Comparison of ENCODE assay signal across 35 cellular contexts in the genomic region with DNA sequence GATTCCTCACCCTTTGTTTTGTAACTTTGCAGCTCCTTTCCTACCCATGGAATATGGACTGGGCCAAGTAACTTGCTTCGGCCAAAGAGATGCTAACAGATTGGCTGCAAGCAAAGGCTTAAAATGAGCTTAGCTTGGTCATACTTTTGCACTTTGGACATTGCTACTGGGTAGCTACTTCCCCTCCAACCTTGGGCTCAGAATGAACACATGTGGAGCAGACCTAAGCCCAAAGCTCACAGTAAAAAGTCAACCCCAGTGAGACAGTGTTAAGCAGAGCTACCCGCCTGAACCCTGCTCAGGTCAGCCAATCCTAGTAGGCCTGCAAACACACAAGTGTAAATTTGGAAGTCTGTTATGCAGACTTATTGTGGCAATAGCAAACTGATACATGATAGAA. TPM values are rescaled to one million over a fixed set of nuclear protein-coding genes. Genes with fewer than 3 reads are reported as not detected.
DNase-seq lines count a peak whose midpoint lies in the region; ATAC-seq, FAIRE-seq and TF ChIP-seq lines count a peak whose summit lies in the region.
"Had no signal": no experiment of that assay in that cellular context is flagged by ENCODE, and none has a peak within 500 bp of the region (broad histone marks: within the 10 kb centered on the region; RNA-seq: fewer than 3 reads in every experiment).

No MANE protein-coding gene starts in this region.

- ATAC-seq in HepG2 = peak; percentile 89
- no peak for ATAC-seq in right lobe of liver
- no peak for ATAC-seq in GM23338
- ATAC-seq: A549; CD8-positive, alpha-beta T cell had no signal

- H3K36me3 ChIP-seq in HepG2 (replicated peaks in 1 of 2; ENCODE audit: control insufficient read depth in 1 of 2, insufficient read depth in 2 of 2, low read length in 2 of 2) (no peaks in the 10 kb centered on the region; a peak in 1 of 5 replicates), right lobe of liver (peaks cover 0 to 15% (median 0%) of the 10 kb centered on the region in 4 donors), GM23338 (ENCODE audit: insufficient read depth) (no peaks in the 10 kb centered on the region), bronchial epithelial cell (ENCODE audit: control insufficient read depth, insufficient read depth, low read length) (peaks cover 2% of the 10 kb centered on the region)

- in situ Hi-C loops in HepG2 (cut with HindIII; ENCODE audit: extremely low pct_ligation_motif_present, low pct_unique_long_range_greater_than_20kb) = no loop called here

- H3K27me3 Mint-ChIP-seq in GM23338 (ENCODE audit: insufficient read depth, low read depth, poor library complexity) = no peaks in the 10 kb centered on the region
- H3K27me3 Mint-ChIP-seq: B cell; CD4-positive, alpha-beta memory T cell; CD4-positive, alpha-beta T cell; CD4-positive, CD25-positive, alpha-beta regulatory T cell had no signal

- H3K9me3 ChIP-seq in HepG2 (ENCODE audit: low read length) (no peaks in the 10 kb centered on the region), right lobe of liver (no peaks in the 10 kb centered on the region)
- H3K9me3 ChIP-seq: A549, Caco-2 had no signal

- intact Hi-C loops in HepG2 (cut with micrococcal nuclease; ENCODE audit: unreplicated experiment) = no loop called here
- intact Hi-C loops in right lobe of liver (cut with DNase I) = no loop called here

- no peak overlapping the region for H3K27ac Mint-ChIP-seq in GM23338
- H3K27ac Mint-ChIP-seq: B cell; CD4-positive, alpha-beta memory T cell; CD4-positive, alpha-beta T cell; CD4-positive, CD25-positive, alpha-beta regulatory T cell; CD8-positive, alpha-beta memory T cell; CD8-positive, alpha-beta T cell had no signal

- TF ChIP-seq POLR2A in HepG2 (IDR thresholded peaks at IDR 0.05; ENCODE audit: insufficient read depth in 1 of 2, low read depth in 2 of 2, low read length in 2 of 2) (no peak), right lobe of liver (IDR thresholded peaks at IDR 0.05) (no peak)

- no peaks in the 10 kb centered on the region for H3K9me2 ChIP-seq in GM23338 (ENCODE audit: insufficient read depth)

- no peaks in the 10 kb centered on the region for H3K4me1 Mint-ChIP-seq in GM23338
- H3K4me1 Mint-ChIP-seq: B cell; CD4-positive, alpha-beta memory T cell; CD8-positive, alpha-beta memory T cell had no signal

- WGBS in HepG2 (ENCODE audit: low lambda C conversion rate) = 80% methylated on average over 2 of the region's 2 CpGs
- WGBS in right lobe of liver (ENCODE audit: insufficient coverage, low coverage, low lambda C conversion rate, missing lambda C conversion rate) = 83% methylated on average over 2 of the region's 2 CpGs

- peak overlapping the region; percentile 36 for H3K27ac ChIP-seq in HepG2 (ENCODE audit: extremely low read length, insufficient read depth, low read length)
- H3K27ac ChIP-seq in right lobe of liver = no peak overlapping the region
- 0 out of 2 replicates have a peak overlapping the region, but pooled peaks have one; percentile 45 for H3K27ac ChIP-seq in GM23338 (ENCODE audit: low read depth)
- H3K27ac ChIP-seq: 22Rv1; A549; BLaER1; BLaER1 treated with 17β-estradiol and CSF1 and Interleukin-3, amounts not matched to agents 10 nM and 100 nM; C4-2B had no signal

- H3K36me3 Mint-ChIP-seq in GM23338 (ENCODE audit: low read depth) = peaks cover 13% of the 10 kb centered on the region

- H3K4me2 ChIP-seq in HepG2 (ENCODE audit: low read depth, low read length) = no peak overlapping the region
- H3K4me2 ChIP-seq in GM23338 = no peak overlapping the region
- H3K4me2 ChIP-seq: A549; BLaER1; BLaER1 treated with 17β-estradiol and CSF1 and Interleukin-3, amounts not matched to agents 10 nM and 100 nM had no signal

- H3K27me3 ChIP-seq in HepG2 (ENCODE audit: control insufficient read depth in 1 of 2, insufficient read depth in 2 of 2, low read length in 2 of 2) = no peaks in the 10 kb centered on the region
- no peaks in the 10 kb centered on the region for H3K27me3 ChIP-seq in right lobe of liver
- H3K27me3 ChIP-seq in GM23338 (ENCODE audit: insufficient read depth) = no peaks in the 10 kb centered on the region
- no peaks in the 10 kb centered on the region for H3K27me3 ChIP-seq in bronchial epithelial cell (ENCODE audit: control insufficient read depth, insufficient read depth, low read length)
- H3K27me3 ChIP-seq: BE2C; BLaER1; BLaER1 treated with 17β-estradiol and CSF1 and Interleukin-3, amounts not matched to agents 10 nM and 100 nM had no signal

- H2AFZ ChIP-seq in HepG2 (ENCODE audit: low read length) = no peak overlapping the region
- H2AFZ ChIP-seq in GM23338 = no peak overlapping the region

- TF ChIP-seq EP300 in HepG2 (IDR thresholded peaks at IDR 0.05; ENCODE audit: low read depth in 2 of 2, low read length in 2 of 2) (no peak), HepG2 (CRISPR knock-in tag; IDR thresholded peaks at IDR 0.05; ENCODE audit: borderline replicate concordance) (no peak)

- BruUV-seq in HepG2 (replicated peaks; lab: Mats Ljungman, UMichigan) = no TSS peak

- no peak overlapping the region for H3K4me3 ChIP-seq in HepG2 (replicated peaks in 1 of 3; ENCODE audit: insufficient read depth in 1 of 3, low read depth in 2 of 3, low read length in 3 of 3)
- no peak overlapping the region for H3K4me3 ChIP-seq in right lobe of liver
- no peak overlapping the region for H3K4me3 ChIP-seq in GM23338
- no peak overlapping the region for H3K4me3 ChIP-seq in bronchial epithelial cell (ENCODE audit: low read depth, low read length)
- H3K4me3 ChIP-seq: A549; BLaER1; BLaER1 treated with 17β-estradiol and CSF1 and Interleukin-3, amounts not matched to agents 10 nM and 100 nM had no signal

- POLR2A ChIA-PET in HepG2 (lab: Yijun Ruan, JAX) = no interaction called here

- no peaks in the 10 kb centered on the region for H3K9me3 Mint-ChIP-seq in GM23338
- H3K9me3 Mint-ChIP-seq: CD4-positive, alpha-beta T cell; CD4-positive, CD25-positive, alpha-beta regulatory T cell had no signal

- H4K20me1 ChIP-seq in HepG2 (ENCODE audit: insufficient read depth, low read length) = no peaks in the 10 kb centered on the region
- H4K20me1 ChIP-seq in GM23338 (replicated peaks; ENCODE audit: insufficient read depth) = no peaks in the 10 kb centered on the region; the same call in 1 of the 2 replicates
- H4K20me1 ChIP-seq: BLaER1; BLaER1 treated with 17β-estradiol and CSF1 and Interleukin-3, amounts not matched to agents 10 nM and 100 nM had no signal

- CTCF ChIA-PET in HepG2 (lab: Yijun Ruan, JAX; ENCODE audit: low intra/inter-chr PET ratio, low total read pairs) = no interaction called here

- TF ChIP-seq CTCF in HepG2 (CRISPR knock-in tag; IDR thresholded peaks at IDR 0.05) (no peak), right lobe of liver (IDR thresholded peaks at IDR 0.05) (no peak), GM23338 (conservative IDR thresholded peaks at IDR 0.05; ENCODE audit: low read depth in 2 of 2) (no peak), bronchial epithelial cell (IDR thresholded peaks at IDR 0.05; ENCODE audit: insufficient read depth, low read length, severe bottlenecking) (no peak)

- H3F3A ChIP-seq in GM23338 (replicated peaks; ENCODE audit: low read depth) = no peaks in the 10 kb centered on the region

- H3K4me3 Mint-ChIP-seq in GM23338 = no peak overlapping the region
- H3K4me3 Mint-ChIP-seq: B cell; CD14-positive monocyte; CD4-positive, alpha-beta memory T cell; CD4-positive, alpha-beta T cell; CD4-positive, CD25-positive, alpha-beta regulatory T cell; CD8-positive, alpha-beta memory T cell; CD8-positive, alpha-beta T cell had no signal

- FAIRE-seq in HepG2 (lab: Jason Lieb, UNC) (no peak), bronchial epithelial cell (lab: Jason Lieb, UNC) (peak; percentile 23)
- FAIRE-seq: A204.1, A549, D721Med had no signal

- H3K4me1 ChIP-seq in HepG2 (ENCODE audit: insufficient read depth, low read length) = peaks cover 11% of the 10 kb centered on the region
- H3K4me1 ChIP-seq in right lobe of liver = no peaks in the 10 kb centered on the region
- H3K4me1 ChIP-seq in GM23338 (ENCODE audit: insufficient read depth) = no peaks in the 10 kb centered on the region
- H3K4me1 ChIP-seq: A549, BE2C, BLaER1, Caco-2 had no signal

- no peak for TF ChIP-seq RAD21 in HepG2 (CRISPR knock-in tag; IDR thresholded peaks at IDR 0.05)

- no peaks in the 10 kb centered on the region for H3K79me2 ChIP-seq in HepG2 (ENCODE audit: insufficient read depth, low read length)
- no peaks in the 10 kb centered on the region for H3K79me2 ChIP-seq in GM23338 (replicated peaks; ENCODE audit: insufficient read depth)

- no peak overlapping the region for H3K9ac ChIP-seq in HepG2 (ENCODE audit: insufficient read depth, low read depth, low read length)
- H3K9ac ChIP-seq: BLaER1; BLaER1 treated with 17β-estradiol and CSF1 and Interleukin-3, amounts not matched to agents 10 nM and 100 nM had no signal

- DNase-seq in HepG2 (ENCODE audit: low spot score) (peak; percentile 17), right lobe of liver (no peak), GM23338 (ENCODE audit: low spot score) (no peak), bronchial epithelial cell (ENCODE audit: low read depth) (no peak), HT-29 (ENCODE audit: low spot score) (no peak)
- DNase-seq in activated CD4-positive, alpha-beta T cell treated with anti-CD3 and anti-CD28 coated beads for 1 hour = no peak
- DNase-seq: 8988T; ACHN; AML-193; BE2C; C1 segment of cervical spinal cord; Caco-2; Calu3; CD4-positive, alpha-beta memory T cell; CD4-positive, alpha-beta T cell; CD4-positive, CD25-positive, alpha-beta regulatory T cell; CD8-positive, alpha-beta memory T cell; CD8-positive, alpha-beta T cell; COR-L47; DMS 273 treated with DMSO at 0.1 percent for 48 hours; DMS153; DMS53; DMS79; DMS79 treated with DMSO at 0.1 percent for 48 hours; DND-41; EL had no signal

RNA-seq across cellular contexts. Expression of a gene that starts 14.6 kb away (rescaled TPM):
- total RNA-seq in HepG2 (2016; rRNA removed; fragmentation: Illumina TruSeq; extraction: Trizol) = 6.6 and 6.8 TPM in 2 replicates
- total RNA-seq in HepG2 (2016; cell fraction: cytosol; rRNA removed; fragmentation: Illumina TruSeq; extraction: Trizol; ENCODE audit: low read depth) = 4.8 and 6.6 TPM in 2 replicates
- 8.0 and 8.8 TPM in 2 replicates for total RNA-seq in HepG2 (2016; cell fraction: insoluble cytoplasmic fraction; rRNA removed; fragmentation: Illumina TruSeq; extraction: Trizol)
- 6.7 and 8.2 TPM in 2 replicates for total RNA-seq in HepG2 (2016; cell fraction: membrane; rRNA removed; fragmentation: Illumina TruSeq; extraction: Trizol)
- total RNA-seq in HepG2 (2016; cell fraction: nucleus; rRNA removed; fragmentation: Illumina TruSeq; extraction: Trizol) = 12.1 and 12.3 TPM in 2 replicates
- polyA plus RNA-seq in HepG2 (2011; rRNA removed) = 3.3 and 3.5 TPM in 2 replicates
- 3.0 TPM in 2 replicates for polyA plus RNA-seq in HepG2 (2011; cell fraction: cytosol; rRNA removed)
- polyA plus RNA-seq in HepG2 (2011; cell fraction: nucleus; rRNA removed) = 6.5 and 8.2 TPM in 2 replicates
- 3.0 and 3.6 TPM in 2 replicates for polyA plus RNA-seq in HepG2 (2012)
- polyA plus RNA-seq in HepG2 (2016; cell fraction: cytosol; fragmentation: Illumina TruSeq; extraction: Trizol; ENCODE audit: low read depth) = 1.6 and 1.7 TPM in 2 replicates
- polyA plus RNA-seq in HepG2 (2016; cell fraction: insoluble cytoplasmic fraction; fragmentation: Illumina TruSeq; extraction: Trizol; ENCODE audit: low read depth) = 5.8 and 6.1 TPM in 2 replicates
- 2.8 and 3.4 TPM in 2 replicates for polyA plus RNA-seq in HepG2 (2016; cell fraction: membrane; fragmentation: Illumina TruSeq; extraction: Trizol; ENCODE audit: low read depth)
- 5.2 and 5.9 TPM in 2 replicates for polyA plus RNA-seq in HepG2 (2016; cell fraction: nucleus; fragmentation: Illumina TruSeq; extraction: Trizol; ENCODE audit: insufficient read depth, low read depth)
- 9.8 and 11.4 TPM in 2 replicates for polyA minus RNA-seq in HepG2 (2011; rRNA and poly(A)+ RNA removed; ENCODE audit: low replicate concordance)
- polyA minus RNA-seq in HepG2 (2011; cell fraction: cytosol; rRNA and poly(A)+ RNA removed) = 3.3 and 4.2 TPM in 2 replicates
- polyA minus RNA-seq in HepG2 (2011; cell fraction: nucleus; rRNA and poly(A)+ RNA removed) = 18.0 and 22.3 TPM in 2 replicates
- total RNA-seq in right lobe of liver = 10 to 100 TPM in 2 of 6 experiments, 1 to 10 TPM in 4; 4.4 to 11.0 (median 7.6) TPM
- total RNA-seq in GM23338 (2014; rRNA removed; shearing (Covaris generic)) = 10.5 TPM in 2 replicates
- polyA plus RNA-seq in GM23338 (2016; fragmentation: Nextera tagmentation; extraction: Ambion mirVana) = 7.6 and 8.1 TPM in 2 replicates
- total RNA-seq in bronchial epithelial cell = 6.7 and 9.0 TPM in 2 replicates
- 7.1 and 9.0 TPM in 2 replicates for total RNA-seq in HT-29 (2014; rRNA removed; shearing (Covaris generic))

Comparison
In these comparisons a context has a peak if more than half of its experiments do, and no peak if none do; other contexts are left out.
1. H3K27ac ChIP-seq: peak in HepG2 (single experiment) and GM23338 (single experiment); none in right lobe of liver (0 of 3).